ENCODE assay signal across 24 cellular contexts in the genomic region with DNA sequence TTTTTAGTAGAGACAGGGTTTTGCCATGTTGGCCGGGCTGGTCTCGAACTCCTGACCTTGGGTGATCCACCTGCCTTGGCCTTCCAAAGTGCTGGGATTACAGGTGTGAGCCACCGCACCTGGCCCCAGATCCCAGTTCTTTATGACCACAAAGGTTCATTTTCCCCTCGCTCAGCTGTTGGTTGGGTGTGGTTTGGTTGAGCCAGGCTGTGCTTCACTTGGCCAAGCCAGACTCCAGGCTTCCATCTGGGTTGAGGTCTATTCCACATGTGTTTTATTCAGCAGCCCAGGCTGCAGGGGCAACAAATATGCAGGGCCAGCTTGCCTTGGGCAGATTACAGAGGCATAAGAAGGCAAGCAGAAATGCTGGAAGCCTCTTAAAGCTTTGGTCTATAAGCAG. TPM values are rescaled to one million over a fixed set of nuclear protein-coding genes. Genes with fewer than 3 reads are reported as not detected.
"Had no signal": no experiment of that assay in that cellular context is flagged by ENCODE, and none has a peak within 500 bp of the region (broad histone marks: within the 10 kb centered on the region; RNA-seq: fewer than 3 reads in every experiment).

No MANE protein-coding gene starts in this region.

- H3K27ac ChIP-seq: colonic mucosa, esophagus muscularis mucosa, foreskin keratinocyte, gastroesophageal sphincter, lower lobe of right lung, neutrophil, pancreas, right atrium auricular region, sigmoid colon, stomach, testis, upper lobe of left lung had no signal

- H3K4me3 ChIP-seq: colonic mucosa, esophagus muscularis mucosa, gastroesophageal sphincter, lower lobe of right lung, pancreas, right atrium auricular region, sigmoid colon, stomach, testis, tibial nerve, upper lobe of left lung had no signal

- H3K9me3 ChIP-seq: colonic mucosa, esophagus muscularis mucosa, gastroesophageal sphincter, lower lobe of right lung, neutrophil, pancreas, right atrium auricular region, sigmoid colon, stomach, testis, tibial nerve, upper lobe of left lung had no signal

- FAIRE-seq: endometrium, keratinocyte, pancreas had no signal

- H3K27me3 ChIP-seq: colonic mucosa, esophagus muscularis mucosa, foreskin keratinocyte, gastroesophageal sphincter, neutrophil, pancreas, right atrium auricular region, sigmoid colon, stomach, testis, tibial nerve, upper lobe of left lung had no signal

- H3K36me3 ChIP-seq: colonic mucosa, esophagus muscularis mucosa, gastroesophageal sphincter, lower lobe of right lung, neutrophil, pancreas, right atrium auricular region, sigmoid colon, stomach, tibial nerve, upper lobe of left lung had no signal

- DNase-seq: colonic mucosa; dermis blood vessel endothelial cell; effector memory CD4-positive, alpha-beta T cell; foreskin keratinocyte; glutamatergic neuron; hypothalamus; left ventricle myocardium superior; lower lobe of right lung; pancreas; sigmoid colon; stimulated activated CD4-positive, alpha-beta T cell treated with anti-CD3 and anti-CD28 coated beads, Interleukin-2, amount 100 ng/mL, for 24 hours; stimulated activated CD4-positive, alpha-beta T cell treated with anti-CD3 and anti-CD28 coated beads, Interleukin-4, amount 100 ng/mL, for 24 hours; stimulated activated naive CD4-positive, alpha-beta T cell treated with Interleukin-2 at 50 U/mL for 16 hours; stomach; testis; upper lobe of left lung had no signal

- H3K4me1 ChIP-seq: colonic mucosa, foreskin keratinocyte had no signal

RNA-seq across cellular contexts. Expression of a gene that starts 13.7 kb away (rescaled TPM):
- total RNA-seq: natural killer cell treated with Interleukin-12 subunit alpha and Interleukin-12 subunit beta and Interleukin-15 and Interleukin-18, amount 100 ng/mL, for 72 hours had no signal
